19 cellular contexts compared by ENCODE assay signal in genomic region chr14:67643671-67644070, GRCh38. TPM values are rescaled to one million over a fixed set of nuclear protein-coding genes. Genes with fewer than 3 reads are reported as not detected.
DNase-seq lines count a peak whose midpoint lies in the region; ATAC-seq and TF ChIP-seq lines count a peak whose summit lies in the region.
"Had no signal": no experiment of that assay in that cellular context is flagged by ENCODE, and none has a peak within 500 bp of the region (broad histone marks: within the 10 kb centered on the region; RNA-seq: fewer than 3 reads in every experiment).

No MANE protein-coding gene starts in this region.

- DNase-seq in CD4-positive, alpha-beta T cell: no peak
- DNase-seq in NCI-H2171 (lab: John Stamatoyannopoulos, UW) (peak; percentile 45), endothelial cell (ENCODE audit: low spot score) (no peak), hippocampal formation (lab: John Stamatoyannopoulos, UW) (no peak), cortex of kidney (lab: John Stamatoyannopoulos, UW) (no peak), CD14-positive monocyte (ENCODE audit: low spot score) (no peak), NCI-H1694 (lab: John Stamatoyannopoulos, UW) (no peak)
- no peak for DNase-seq in natural killer cell treated with Interleukin-12 subunit alpha and Interleukin-12 subunit beta and Interleukin-15 and Interleukin-18, amount 100 ng/mL, for 72 hours (ENCODE audit: low spot score)
- DNase-seq: activated CD4-positive, alpha-beta T cell treated with anti-CD3 and anti-CD28 coated beads for 4 hours; activated CD8-positive, alpha-beta memory T cell treated with anti-CD3 and anti-CD28 coated beads, Interleukin-2, amount 50 U/mL, for 4 hours; activated naive CD4-positive, alpha-beta T cell treated with Interleukin-2 at 50 U/mL for 16 hours; Caco-2; NCI-H2029 treated with DMSO at 0.1 percent for 48 hours; NCI-H524 treated with DMSO at 0.1 percent for 48 hours; right cardiac atrium; stimulated activated naive CD4-positive, alpha-beta T cell had no signal

- H3K9me3 Mint-ChIP-seq in CD4-positive, alpha-beta T cell: no peaks in the 10 kb centered on the region
- H3K9me3 Mint-ChIP-seq in endothelial cell (ENCODE audit: unreplicated experiment) (no peaks in the 10 kb centered on the region), CD14-positive monocyte (no peaks in the 10 kb centered on the region)
- H3K9me3 Mint-ChIP-seq in natural killer cell treated with Interleukin-12 subunit alpha and Interleukin-12 subunit beta and Interleukin-15 and Interleukin-18, amount 100 ng/mL, for 72 hours: no peaks in the 10 kb centered on the region

- intact Hi-C loops in CD4-positive, alpha-beta T cell (cut with DNase I, micrococcal nuclease): no loop called here
- intact Hi-C loops in CD14-positive monocyte (cut with micrococcal nuclease): no loop called here

- peak overlapping the region; percentile 55 for H3K27ac Mint-ChIP-seq in CD4-positive, alpha-beta T cell
- no peak overlapping the region for H3K27ac Mint-ChIP-seq in endothelial cell (ENCODE audit: unreplicated experiment)
- peak overlapping the region; percentile 14 to 52 for H3K27ac Mint-ChIP-seq in natural killer cell treated with Interleukin-12 subunit alpha and Interleukin-12 subunit beta and Interleukin-15 and Interleukin-18, amount 100 ng/mL, for 72 hours
- no peak overlapping the region for H3K27ac Mint-ChIP-seq in CD14-positive monocyte

- TF ChIP-seq CTCF in CD4-positive, alpha-beta T cell (IDR thresholded peaks at IDR 0.05): no peak
- TF ChIP-seq CTCF in endothelial cell (IDR thresholded peaks at IDR 0.05; ENCODE audit: unreplicated experiment): no peak
- TF ChIP-seq CTCF in CD14-positive monocyte (IDR thresholded peaks at IDR 0.05): no peak

- H3K27me3 ChIP-seq in CD4-positive, alpha-beta T cell (ENCODE audit: control insufficient read depth, insufficient read depth, low read length): no peaks in the 10 kb centered on the region
- H3K27me3 ChIP-seq: tibial nerve had no signal

- H3K9me3 ChIP-seq in CD4-positive, alpha-beta T cell (ENCODE audit: control insufficient read depth, low read length): no peaks in the 10 kb centered on the region
- H3K9me3 ChIP-seq: Caco-2, tibial nerve had no signal

- H3K4me1 Mint-ChIP-seq in CD4-positive, alpha-beta T cell (ENCODE audit: low read depth): peaks cover 4% of the 10 kb centered on the region
- H3K4me1 Mint-ChIP-seq in endothelial cell (ENCODE audit: unreplicated experiment) (no peaks in the 10 kb centered on the region), CD14-positive monocyte (no peaks in the 10 kb centered on the region)
- H3K4me1 Mint-ChIP-seq in natural killer cell treated with Interleukin-12 subunit alpha and Interleukin-12 subunit beta and Interleukin-15 and Interleukin-18, amount 100 ng/mL, for 72 hours (ENCODE audit: low read depth in 2 of 2): peaks cover 3 to 7% of the 10 kb centered on the region in 2 donors

- no peak overlapping the region for H3K27ac ChIP-seq in CD4-positive, alpha-beta T cell (ENCODE audit: low read depth, low read length)
- H3K27ac ChIP-seq: KMS-11, tibial nerve had no signal

- H3K4me3 Mint-ChIP-seq in CD4-positive, alpha-beta T cell: no peak overlapping the region
- peak overlapping the region; percentile 16 for H3K4me3 Mint-ChIP-seq in endothelial cell (ENCODE audit: unreplicated experiment)
- no peak overlapping the region for H3K4me3 Mint-ChIP-seq in natural killer cell treated with Interleukin-12 subunit alpha and Interleukin-12 subunit beta and Interleukin-15 and Interleukin-18, amount 100 ng/mL, for 72 hours
- H3K4me3 Mint-ChIP-seq in CD14-positive monocyte: no peak overlapping the region

- H3K36me3 Mint-ChIP-seq in CD4-positive, alpha-beta T cell (ENCODE audit: low read depth): peaks cover 29% of the 10 kb centered on the region
- peaks cover 22% of the 10 kb centered on the region for H3K36me3 Mint-ChIP-seq in endothelial cell (ENCODE audit: low read depth, unreplicated experiment)
- H3K36me3 Mint-ChIP-seq in natural killer cell treated with Interleukin-12 subunit alpha and Interleukin-12 subunit beta and Interleukin-15 and Interleukin-18, amount 100 ng/mL, for 72 hours: no peaks in the 10 kb centered on the region
- peaks cover 34 to 36% of the 10 kb centered on the region in 2 donors for H3K36me3 Mint-ChIP-seq in CD14-positive monocyte

- POLR2A ChIA-PET in CD4-positive, alpha-beta T cell (lab: Charles Lee): no interaction called here

- CTCF ChIA-PET in CD4-positive, alpha-beta T cell (lab: Charles Lee): interaction anchor here (0.7 to 1.4 kb wide), 3 partner anchors 24 to 1330 kb away, joined by 3 read pairs; partner anchors contain the start of gene ARG2

- ATAC-seq in CD4-positive, alpha-beta T cell (ENCODE audit: poor library complexity): no peak
- ATAC-seq in natural killer cell treated with Interleukin-12 subunit alpha and Interleukin-12 subunit beta and Interleukin-15 and Interleukin-18, amount 100 ng/mL, for 72 hours: no peak
- ATAC-seq: right cardiac atrium had no signal

- H3K27me3 Mint-ChIP-seq in CD4-positive, alpha-beta T cell: no peaks in the 10 kb centered on the region
- H3K27me3 Mint-ChIP-seq in endothelial cell (ENCODE audit: unreplicated experiment) (no peaks in the 10 kb centered on the region), CD14-positive monocyte (ENCODE audit: low read depth in 3 of 3) (peaks cover 0 to 2% (median 0%) of the 10 kb centered on the region in 3 donors)
- H3K27me3 Mint-ChIP-seq in natural killer cell treated with Interleukin-12 subunit alpha and Interleukin-12 subunit beta and Interleukin-15 and Interleukin-18, amount 100 ng/mL, for 72 hours: no peaks in the 10 kb centered on the region

RNA-seq across cellular contexts. Expression of gene ARG2, which starts 24.0 kb away (rescaled TPM):
- 1 to 10 TPM; 3.7 to 3.9 TPM for total RNA-seq in CD4-positive, alpha-beta T cell
- total RNA-seq in endothelial cell (ENCODE audit: unreplicated experiment): 18.6 TPM
- total RNA-seq in natural killer cell treated with Interleukin-12 subunit alpha and Interleukin-12 subunit beta and Interleukin-15 and Interleukin-18, amount 100 ng/mL, for 72 hours: 1 to 10 TPM; 4.3 to 8.0 TPM
- under 1 TPM; 0.33 to 0.46 TPM for polyA plus RNA-seq in CD14-positive monocyte

RNA-seq across cellular contexts. Expression of gene VTI1B, which starts 30.8 kb away (rescaled TPM):
- 10 to 100 TPM; 24.4 to 27.0 TPM for total RNA-seq in CD4-positive, alpha-beta T cell
- total RNA-seq in endothelial cell (ENCODE audit: unreplicated experiment): 87.9 TPM
- total RNA-seq in natural killer cell treated with Interleukin-12 subunit alpha and Interleukin-12 subunit beta and Interleukin-15 and Interleukin-18, amount 100 ng/mL, for 72 hours: 10 to 100 TPM; 73.5 to 76.6 TPM
- polyA plus RNA-seq in CD14-positive monocyte: 10 to 100 TPM; 84.5 to 84.7 TPM

RNA-seq across cellular contexts. Expression of gene PIGH, which starts 43.6 kb away (rescaled TPM):
- total RNA-seq in CD4-positive, alpha-beta T cell: 10 to 100 TPM; 66.0 to 69.7 TPM
- 7.8 TPM for total RNA-seq in endothelial cell (ENCODE audit: unreplicated experiment)
- 10 to 100 TPM; 30.1 to 37.4 TPM for total RNA-seq in natural killer cell treated with Interleukin-12 subunit alpha and Interleukin-12 subunit beta and Interleukin-15 and Interleukin-18, amount 100 ng/mL, for 72 hours
- polyA plus RNA-seq in CD14-positive monocyte: 10 to 100 TPM; 14.6 to 18.0 TPM

RNA-seq across cellular contexts. Expression of gene RDH11, which starts 51.9 kb away (rescaled TPM):
- total RNA-seq in CD4-positive, alpha-beta T cell: 10 to 100 TPM; 13.6 to 14.2 TPM
- total RNA-seq in endothelial cell (ENCODE audit: unreplicated experiment): 50.2 TPM
- 10 to 100 TPM; 47.0 to 57.3 TPM for total RNA-seq in natural killer cell treated with Interleukin-12 subunit alpha and Interleukin-12 subunit beta and Interleukin-15 and Interleukin-18, amount 100 ng/mL, for 72 hours
- 10 to 100 TPM; 64.9 to 70.7 TPM for polyA plus RNA-seq in CD14-positive monocyte

RNA-seq across cellular contexts. Expression of gene RDH12, which starts 58.0 kb away (rescaled TPM):
- not detected for total RNA-seq in CD4-positive, alpha-beta T cell
- 0.44 TPM for total RNA-seq in endothelial cell (ENCODE audit: unreplicated experiment)
- not detected for total RNA-seq in natural killer cell treated with Interleukin-12 subunit alpha and Interleukin-12 subunit beta and Interleukin-15 and Interleukin-18, amount 100 ng/mL, for 72 hours
- not detected for polyA plus RNA-seq in CD14-positive monocyte
- total RNA-seq: Caco-2, fibroblast of villous mesenchyme, right cardiac atrium, tibial nerve had no signal
- polyA plus RNA-seq: right cardiac atrium had no signal

Comparison
In these comparisons a context has a peak if more than half of its experiments do, and no peak if none do; other contexts are left out.
1. H3K27ac Mint-ChIP-seq: peak in CD4-positive, alpha-beta T cell (single experiment) and natural killer cell treated with Interleukin-12 subunit alpha and Interleukin-12 subunit beta and Interleukin-15 and Interleukin-18, amount 100 ng/mL, for 72 hours (2 of 2); none in endothelial cell (single experiment) and CD14-positive monocyte (0 of 7).